ENCODE assay signal across 8 cellular contexts in the genomic region with DNA sequence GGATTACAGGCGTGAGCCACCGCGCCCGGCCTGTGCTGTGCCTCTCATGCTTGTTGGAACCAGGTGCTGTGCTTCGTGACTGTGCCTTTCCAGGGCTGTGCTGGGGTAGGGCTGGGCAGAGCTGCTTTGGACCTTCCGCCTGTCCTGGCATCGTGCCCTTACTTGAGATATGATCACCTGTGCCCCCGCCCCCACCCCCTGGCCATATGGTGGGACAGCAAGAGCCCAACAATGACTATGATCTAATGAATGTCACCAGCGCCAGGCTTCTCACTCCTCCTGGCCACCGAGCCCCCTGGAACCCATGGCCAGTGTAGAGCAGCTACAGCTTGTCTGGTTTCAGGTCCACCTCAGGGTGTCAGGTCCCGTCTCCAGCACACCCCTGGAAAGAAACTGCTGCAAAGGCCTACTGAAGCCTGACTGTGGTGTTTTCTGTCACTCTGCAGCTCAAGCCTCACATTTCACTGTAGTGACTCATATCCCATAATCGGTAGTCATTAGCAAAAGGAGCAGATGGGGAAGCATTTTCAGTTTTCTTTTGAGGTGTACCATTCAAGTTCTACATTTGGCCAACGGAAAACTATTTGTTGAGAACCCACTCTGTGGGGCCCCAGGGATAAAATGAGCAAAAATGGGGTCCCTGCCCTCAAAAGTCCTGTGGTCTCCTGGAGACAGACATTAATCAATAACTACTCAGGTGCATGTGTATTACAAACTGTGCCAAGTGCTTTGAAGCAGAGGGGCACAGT. TPM values are rescaled to one million over a fixed set of nuclear protein-coding genes. Genes with fewer than 3 reads are reported as not detected.
DNase-seq lines count a peak whose midpoint lies in the region; ATAC-seq and TF ChIP-seq lines count a peak whose summit lies in the region.

No MANE protein-coding gene starts in this region.

- intact Hi-C loops in esophagus muscularis mucosa (cut with DNase I), result no loop called here

- H3K27ac ChIP-seq in esophagus muscularis mucosa (replicated peaks in 1 of 4), result peak overlapping the region; percentile 23 to 51 (median 30)

- no peak overlapping the region for H3K4me3 ChIP-seq in esophagus muscularis mucosa

- peaks cover 31 to 92% (median 74%) of the 10 kb centered on the region in 4 donors for H3K36me3 ChIP-seq in esophagus muscularis mucosa

- H3K4me1 ChIP-seq in esophagus muscularis mucosa, result peaks cover 20 to 31% (median 23%) of the 10 kb centered on the region in 4 donors

- WGBS in esophagus muscularis mucosa, result 69% methylated on average over 8 of the region's 13 CpGs

- H3K9me3 ChIP-seq in esophagus muscularis mucosa, result no peaks in the 10 kb centered on the region

- H3K27me3 ChIP-seq in esophagus muscularis mucosa, result no peaks in the 10 kb centered on the region

- peak; percentile 48 for ATAC-seq in GM19324 (IDR thresholded peaks at IDR 0.05; ENCODE audit: low FRiP score, unreplicated experiment)
- ATAC-seq in HG03175 (IDR thresholded peaks at IDR 0.05; ENCODE audit: unreplicated experiment), result peak; percentile 91

- no peak for TF ChIP-seq EP300 in esophagus muscularis mucosa (IDR thresholded peaks at IDR 0.05)

- TF ChIP-seq CTCF in esophagus muscularis mucosa (IDR thresholded peaks at IDR 0.05), result no peak

- no peak for TF ChIP-seq POLR2A in esophagus muscularis mucosa (IDR thresholded peaks at IDR 0.05; ENCODE audit: low read depth)

- DNase-seq in DMS 273 (lab: John Stamatoyannopoulos, UW; ENCODE audit: unreplicated experiment) (peak; percentile 93), SW480 (ENCODE audit: low spot score) (peak; percentile 79), esophagus muscularis mucosa (ENCODE audit: extremely low spot score) (no peak), NCI-H187 (lab: John Stamatoyannopoulos, UW) (no peak), activated gamma-delta T cell (lab: John Stamatoyannopoulos, UW) (no peak)
- DNase-seq in stimulated activated CD4-positive, alpha-beta T cell treated with anti-CD3 and anti-CD28 coated beads, Interleukin-4, amount 100 ng/mL, for 1 hour, result peak; percentile 15

RNA-seq across cellular contexts. Expression of gene FCSK, which starts 22.1 kb away (rescaled TPM):
- total RNA-seq in esophagus muscularis mucosa, result 10 to 100 TPM in 3 of 4 donors, 1 to 10 TPM in 1; 8.3 to 13.7 (median 12.3) TPM

RNA-seq across cellular contexts. Expression of gene ST3GAL2, which starts 37.5 kb away (rescaled TPM):
- total RNA-seq in esophagus muscularis mucosa, result 10 to 100 TPM; 18.6 to 34.9 (median 27.2) TPM

RNA-seq across cellular contexts. Expression of gene COG4, which starts 46.9 kb away (rescaled TPM):
- total RNA-seq in esophagus muscularis mucosa, result 10 to 100 TPM; 30.6 to 40.0 (median 35.8) TPM

RNA-seq across cellular contexts. Expression of gene SF3B3, which starts 47.2 kb away (rescaled TPM):
- total RNA-seq in esophagus muscularis mucosa, result 10 to 100 TPM; 51.1 to 90.6 (median 66.2) TPM

Comparison
In these comparisons a context has a peak if more than half of its experiments do, and no peak if none do; other contexts are left out.
1. DNase-seq: peak in DMS 273 (single experiment), SW480 (single experiment) and stimulated activated CD4-positive, alpha-beta T cell treated with anti-CD3 and anti-CD28 coated beads, Interleukin-4, amount 100 ng/mL, for 1 hour (single experiment); none in esophagus muscularis mucosa (single experiment), NCI-H187 (0 of 2) and activated gamma-delta T cell (single experiment).